In the genomic region with DNA sequence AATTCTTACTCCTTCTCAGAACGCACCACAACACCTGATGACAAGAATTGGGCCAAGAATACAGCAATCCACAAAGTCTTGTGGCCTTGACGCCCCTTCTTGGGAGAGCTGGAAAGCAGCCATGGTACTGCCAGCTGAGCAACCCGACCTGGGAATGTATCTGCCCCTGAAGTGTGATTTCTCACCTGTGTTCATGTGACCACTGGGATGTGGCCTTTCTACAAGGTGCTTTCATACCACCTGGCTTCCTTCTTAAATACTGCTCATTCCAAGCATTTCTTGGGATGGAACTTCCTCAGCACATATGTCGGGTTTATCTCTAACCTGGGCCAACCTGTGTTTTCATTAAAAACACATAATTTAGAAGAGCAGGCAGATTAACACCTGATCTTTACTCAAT, we compare ENCODE assay signal across 3 cellular contexts.
"Had no signal": no experiment of that assay in that cellular context is flagged by ENCODE, and none has a peak within 500 bp of the region (broad histone marks: within the 10 kb centered on the region; RNA-seq: fewer than 3 reads in every experiment).

No MANE protein-coding gene starts in this region.

- H3K4me3 ChIP-seq: GM12878 had no signal

- ATAC-seq: GM12878 had no signal

- DNase-seq: GDM1, GF-D8 had no signal
